ENCODE assay signal across 14 cellular contexts in the genomic region with DNA sequence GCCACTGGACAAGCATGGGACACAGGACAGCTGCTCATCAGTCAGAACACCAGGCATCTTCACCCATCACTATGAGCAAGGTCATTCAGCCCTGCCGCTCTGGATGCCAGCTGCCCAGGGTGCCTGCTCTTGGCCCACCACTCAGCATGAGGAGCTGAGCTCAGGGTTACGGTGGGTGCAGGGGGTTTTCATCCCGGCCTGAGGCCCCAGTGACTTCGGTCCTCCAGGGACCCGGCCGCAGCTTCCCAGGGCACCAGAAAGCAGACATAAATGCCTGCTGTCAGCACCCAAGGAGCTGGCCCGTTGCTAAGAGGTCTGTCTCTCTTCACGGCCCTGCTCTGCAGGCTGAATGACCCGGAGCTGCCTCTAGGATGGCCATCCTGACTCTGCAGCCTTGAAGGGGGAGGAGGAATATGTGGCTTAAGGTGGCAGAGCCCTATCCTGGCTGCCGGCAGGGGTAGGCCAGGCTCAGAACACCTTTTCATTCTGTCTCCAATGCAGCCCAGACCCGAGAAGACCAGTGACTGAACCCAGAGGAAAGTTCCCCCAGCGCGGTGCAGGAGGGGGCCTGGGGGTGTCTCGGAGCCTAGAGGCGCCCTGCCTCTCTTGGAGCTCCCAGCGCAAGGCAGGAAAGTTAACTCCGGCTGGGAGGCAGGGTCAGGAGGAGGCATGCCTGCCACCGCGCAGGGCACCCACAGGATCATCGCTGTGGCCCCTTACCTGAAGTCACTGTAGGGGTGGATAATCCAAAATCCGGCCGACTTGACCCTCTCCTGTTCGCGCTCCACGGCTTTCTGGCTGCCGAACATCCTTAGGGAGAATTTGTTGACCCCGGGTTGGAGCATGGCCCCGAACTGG. TPM values are rescaled to one million over a fixed set of nuclear protein-coding genes. Genes with fewer than 3 reads are reported as not detected.
DNase-seq lines count a peak whose midpoint lies in the region; ATAC-seq, FAIRE-seq and TF ChIP-seq lines count a peak whose summit lies in the region.
"Had no signal": no experiment of that assay in that cellular context is flagged by ENCODE, and none has a peak within 500 bp of the region (broad histone marks: within the 10 kb centered on the region; RNA-seq: fewer than 3 reads in every experiment).

No MANE protein-coding gene starts in this region.

- intact Hi-C loops in kidney (cut with DNase I): no loop called here

- H3K4me1 ChIP-seq in endocrine pancreas (ENCODE audit: control insufficient read depth, insufficient read depth, low read length) (no peaks in the 10 kb centered on the region), urinary bladder (ENCODE audit: insufficient read depth) (peaks cover 2% of the 10 kb centered on the region), kidney (ENCODE audit: control insufficient read depth in 1 of 2, insufficient read depth in 1 of 2, low read depth in 1 of 2, low read length in 2 of 2) (peaks cover 0 to 2% of the 10 kb centered on the region in 2 donors)
- H3K4me1 ChIP-seq: lower lobe of right lung had no signal

- H3K36me3 ChIP-seq in endocrine pancreas (ENCODE audit: control insufficient read depth, insufficient read depth, low read length) (no peaks in the 10 kb centered on the region), urinary bladder (ENCODE audit: insufficient read depth) (no peaks in the 10 kb centered on the region), kidney (ENCODE audit: control insufficient read depth in 1 of 2, insufficient read depth in 2 of 2, low read length in 2 of 2) (no peaks in the 10 kb centered on the region)
- H3K36me3 ChIP-seq: lower lobe of right lung, ovary had no signal

- 17% methylated on average over 28 of the region's 28 CpGs for WGBS in urinary bladder

- no peak overlapping the region for H3K4me3 ChIP-seq in endocrine pancreas (ENCODE audit: control insufficient read depth, insufficient read depth, low read length)
- H3K4me3 ChIP-seq in urinary bladder (ENCODE audit: low read depth, low read length): peak overlapping the region; percentile 45
- no peak overlapping the region for H3K4me3 ChIP-seq in kidney (ENCODE audit: low read length in 2 of 2)
- H3K4me3 ChIP-seq: ovary had no signal

- H3K27me3 ChIP-seq in endocrine pancreas (ENCODE audit: control insufficient read depth, insufficient read depth, low read length): no peaks in the 10 kb centered on the region
- H3K27me3 ChIP-seq: ovary had no signal

- no peak for TF ChIP-seq CTCF in kidney (IDR thresholded peaks at IDR 0.05; ENCODE audit: borderline replicate concordance, extremely low read depth, insufficient read depth)

- DNase-seq in NCI-H82 (lab: John Stamatoyannopoulos, UW) (peak; percentile 23), NCI-H82 treated with DMSO at 0.1 percent for 48 hours (lab: John Stamatoyannopoulos, UW; ENCODE audit: unreplicated experiment) (no peak), islet precursor cell (peak; percentile 75), kidney (no peak), dermis blood vessel endothelial cell (no peak)
- DNase-seq: lower lobe of right lung, NCI-H510A, ovary had no signal

- H3K9me3 ChIP-seq in endocrine pancreas (ENCODE audit: control insufficient read depth, low read length) (no peaks in the 10 kb centered on the region), kidney (ENCODE audit: control insufficient read depth in 1 of 2, low read length in 2 of 2) (no peaks in the 10 kb centered on the region)
- H3K9me3 ChIP-seq: lower lobe of right lung, ovary had no signal

- no peak overlapping the region for H3K27ac ChIP-seq in urinary bladder (ENCODE audit: low read depth)
- no peak overlapping the region for H3K27ac ChIP-seq in kidney (ENCODE audit: low read depth in 2 of 2, low read length in 2 of 2)
- H3K27ac ChIP-seq: lower lobe of right lung, ovary had no signal

- no peak for FAIRE-seq in kidney (lab: Jason Lieb, UNC)
- FAIRE-seq: endometrium had no signal

- ATAC-seq in esophagus mucosa: no peak
- ATAC-seq: lower lobe of right lung had no signal

- H3K9ac ChIP-seq in endocrine pancreas (ENCODE audit: control insufficient read depth, insufficient read depth, low read length): peak overlapping the region; percentile 38
- no peak overlapping the region for H3K9ac ChIP-seq in kidney (ENCODE audit: low read length in 2 of 2)

RNA-seq across cellular contexts. Expression of gene HCN4, which starts 1.8 kb away (rescaled TPM):
- total RNA-seq in urinary bladder: not detected
- polyA plus RNA-seq in urinary bladder: not detected
- total RNA-seq in kidney: 0.50 TPM
- polyA plus RNA-seq in kidney (ENCODE audit: insufficient read depth, low read depth, low replicate concordance): 0.15 TPM
- not detected in 2 replicates for total RNA-seq in dermis blood vessel endothelial cell
- not detected for total RNA-seq in esophagus mucosa
- total RNA-seq: ovary, RPMI7951 had no signal
- polyA plus RNA-seq: AG04450 had no signal

Comparison
In these comparisons a context has a peak if more than half of its experiments do, and no peak if none do; other contexts are left out.
1. DNase-seq: peak in NCI-H82 (single experiment) and islet precursor cell (single experiment); none in NCI-H82 treated with DMSO at 0.1 percent for 48 hours (single experiment), kidney (single experiment) and dermis blood vessel endothelial cell (single experiment).